7 cellular contexts compared by ENCODE assay signal in the genomic region with DNA sequence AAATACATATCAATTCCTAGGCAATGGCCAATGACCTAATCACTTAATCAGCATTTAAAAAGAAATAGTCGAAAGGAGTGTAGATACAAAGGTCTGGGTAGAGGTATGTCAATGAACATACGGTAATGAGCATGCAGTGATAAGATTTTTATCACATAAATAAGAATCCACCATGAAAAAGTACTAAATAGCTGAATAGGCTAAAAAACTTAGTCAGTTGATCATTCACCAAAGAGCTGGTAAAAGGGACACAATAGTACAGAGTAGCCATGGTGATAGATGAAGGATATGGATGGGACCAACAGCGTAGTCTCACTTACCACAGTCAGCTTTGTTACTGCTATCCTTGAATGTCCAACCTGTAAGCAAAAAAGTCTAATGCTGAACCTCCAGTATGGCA.
"Had no signal": no experiment of that assay in that cellular context is flagged by ENCODE, and none has a peak within 500 bp of the region (broad histone marks: within the 10 kb centered on the region; RNA-seq: fewer than 3 reads in every experiment).

No MANE protein-coding gene starts in this region.

- H3K36me3 ChIP-seq: HAP-1 had no signal

- H3K9me3 ChIP-seq: HAP-1 had no signal

- FAIRE-seq: HTR-8/SVneo had no signal

- H3K4me3 ChIP-seq: GM23338, HAP-1 had no signal

- H2AFZ ChIP-seq: GM23338 had no signal

- ATAC-seq: GM23338, HCT116 had no signal

- H3K4me2 ChIP-seq: GM23338 had no signal

- DNase-seq: H7, HFFc6, KG1 had no signal

- H3K4me1 ChIP-seq: HAP-1 had no signal
